In the genomic region with DNA sequence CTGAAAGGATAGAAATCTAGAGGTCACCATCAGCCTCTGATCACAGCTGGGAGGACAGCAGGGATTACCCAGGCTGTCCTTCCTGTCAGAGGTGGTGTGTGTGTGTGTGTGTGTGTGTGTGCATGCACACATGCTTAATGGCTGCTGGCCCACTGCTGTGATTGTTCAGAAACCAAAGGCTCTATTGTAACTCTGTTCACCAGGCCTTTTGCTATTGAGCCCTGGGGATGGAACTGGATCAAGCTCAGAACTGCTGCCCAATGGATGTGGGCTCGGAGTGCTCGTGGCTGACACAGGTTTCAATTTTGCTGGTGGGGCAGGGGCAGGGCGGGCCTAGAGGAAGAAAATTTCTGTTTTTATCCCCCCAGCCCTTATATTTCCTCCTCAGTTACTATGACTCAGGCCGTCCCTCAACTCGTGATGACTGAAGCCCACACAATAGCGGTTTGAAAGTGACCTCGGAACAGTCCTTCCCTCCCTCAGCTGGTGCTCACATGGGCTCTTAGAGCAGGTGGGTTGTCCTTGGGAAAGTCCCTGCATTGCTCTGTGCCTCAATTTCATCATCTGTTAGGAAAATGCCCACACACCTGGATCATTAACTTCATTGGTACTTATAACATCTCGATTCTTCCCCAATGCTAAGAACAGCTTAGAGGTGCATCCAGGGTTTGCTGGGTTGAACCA, we compare ENCODE assay signal across 14 cellular contexts.
DNase-seq lines count a peak whose midpoint lies in the region; ATAC-seq and TF ChIP-seq lines count a peak whose summit lies in the region.
"Had no signal": no experiment of that assay in that cellular context is flagged by ENCODE, and none has a peak within 500 bp of the region (broad histone marks: within the 10 kb centered on the region; RNA-seq: fewer than 3 reads in every experiment).

No MANE protein-coding gene starts in this region.

- in situ Hi-C loops in astrocyte of the cerebellum (cut with HindIII; ENCODE audit: low sequenced_read_pairs), result no loop called here

- POLR2A ChIA-PET in HEK293 (lab: Yijun Ruan, JAX), result no interaction called here

- ATAC-seq in HG03175 (IDR thresholded peaks at IDR 0.05; ENCODE audit: unreplicated experiment), result no peak
- ATAC-seq: activated T-helper 17 cell treated with anti-CD3 and anti-CD28 coated beads, Interleukin-2, amount 50 U/mL, for 72 hours; left ventricle myocardium superior had no signal

- H3K4me3 ChIP-seq in HEK293 (ENCODE audit: low read depth, low read length) (no peak overlapping the region), astrocyte of the cerebellum (ENCODE audit: low read depth, low read length) (no peak overlapping the region), ascending aorta (no peak overlapping the region)

- TF ChIP-seq CTCF in HEK293 (tag by site-specific recombination; IDR thresholded peaks at IDR 0.05) (no peak), astrocyte of the cerebellum (IDR thresholded peaks at IDR 0.05; ENCODE audit: low read depth, low read length, missing control alignments) (no peak), ascending aorta (IDR thresholded peaks at IDR 0.05) (no peak)

- H3K36me3 ChIP-seq in HEK293 (ENCODE audit: control insufficient read depth in 2 of 2, insufficient read depth in 1 of 2, low read length in 2 of 2) (no peaks in the 10 kb centered on the region), ascending aorta (no peaks in the 10 kb centered on the region)

- H3K4me1 ChIP-seq in HEK293 (ENCODE audit: control insufficient read depth, insufficient read depth, low read length) (no peaks in the 10 kb centered on the region), ascending aorta (peaks cover 0 to 2% of the 10 kb centered on the region in 2 donors)

- H3K27ac ChIP-seq in HEK293 (ENCODE audit: extremely low read depth, low read depth, low read length), result no peak overlapping the region
- H3K27ac ChIP-seq in ascending aorta, result no peak overlapping the region

- intact Hi-C loops in posterior cingulate gyrus (cut with DNase I), result no loop called here
- intact Hi-C loops in ascending aorta (cut with DNase I), result no loop called here

- no peaks in the 10 kb centered on the region for H3K27me3 ChIP-seq in ascending aorta

- peak; percentile 43 for DNase-seq in astrocyte of the cerebellum (ENCODE audit: low read depth)
- DNase-seq in glomerular visceral epithelial cell (ENCODE audit: extremely low spot score), result peak; percentile 92
- peak in 6 of 10 donors; percentile 29 to 88 (median 49) for DNase-seq in posterior cingulate gyrus
- DNase-seq in stimulated activated CD4-positive, alpha-beta T cell treated with anti-CD3 and anti-CD28 coated beads, Interleukin-4, amount 100 ng/mL, for 4 hours, result no peak
- no peak for DNase-seq in ascending aorta (ENCODE audit: low spot score in 2 of 2)
- no peak for DNase-seq in HUDEP-2 (lab: John Stamatoyannopoulos, UW; ENCODE audit: unreplicated experiment in 76 of 76)
- DNase-seq: activated CD4-positive, alpha-beta T cell treated with anti-CD3 and anti-CD28 coated beads for 1 hour; left ventricle myocardium superior; NCI-H1436; NCI-H748 treated with DMSO at 0.1 percent for 48 hours; stimulated activated CD4-positive, alpha-beta T cell treated with anti-CD3 and anti-CD28 coated beads, Interleukin-4, amount 100 ng/mL, for 24 hours had no signal

- H3K9me3 ChIP-seq in HEK293 (ENCODE audit: control insufficient read depth, insufficient read depth, low read depth, low read length), result no peaks in the 10 kb centered on the region
- no peaks in the 10 kb centered on the region for H3K9me3 ChIP-seq in ascending aorta

- CTCF ChIA-PET in HEK293 (lab: Yijun Ruan, JAX), result interaction anchor here (0.6 to 1.9 kb wide), 3 partner anchors 19 to 1611 kb away, joined by 4 to 11 read pairs (median 6); no protein-coding TSS in a partner anchor

TF ChIP-seq in HEK293, 187 proteins besides CTCF, POLR2A, EP300 and RAD21:
- TF ChIP-seq ZNF658 (tag by site-specific recombination; IDR thresholded peaks at IDR 0.05) (no peak), ZNF600 (tag by site-specific recombination; IDR thresholded peaks at IDR 0.05) (no peak), ZNF248 (tag by site-specific recombination; IDR thresholded peaks at IDR 0.05) (no peak), ZNF555 (tag by site-specific recombination; conservative IDR thresholded peaks at IDR 0.05) (no peak), MEIS1 (CRISPR knock-in tag; IDR thresholded peaks at IDR 0.05; ENCODE audit: borderline replicate concordance) (no peak), ZNF37A (tag by site-specific recombination; IDR thresholded peaks at IDR 0.05) (no peak)
- TF ChIP-seq, protein P1, sequence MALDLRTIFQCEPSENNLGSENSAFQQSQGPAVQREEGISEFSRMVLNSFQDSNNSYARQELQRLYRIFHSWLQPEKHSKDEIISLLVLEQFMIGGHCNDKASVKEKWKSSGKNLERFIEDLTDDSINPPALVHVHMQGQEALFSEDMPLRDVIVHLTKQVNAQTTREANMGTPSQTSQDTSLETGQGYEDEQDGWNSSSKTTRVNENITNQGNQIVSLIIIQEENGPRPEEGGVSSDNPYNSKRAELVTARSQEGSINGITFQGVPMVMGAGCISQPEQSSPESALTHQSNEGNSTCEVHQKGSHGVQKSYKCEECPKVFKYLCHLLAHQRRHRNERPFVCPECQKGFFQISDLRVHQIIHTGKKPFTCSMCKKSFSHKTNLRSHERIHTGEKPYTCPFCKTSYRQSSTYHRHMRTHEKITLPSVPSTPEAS (tag by site-specific recombination; IDR thresholded peaks at IDR 0.05), result peak; percentile 33; the same call in 1 of the 2 replicates

Comparison
In these comparisons a context has a peak if more than half of its experiments do, and no peak if none do; other contexts are left out.
1. DNase-seq: peak in astrocyte of the cerebellum (single experiment), glomerular visceral epithelial cell (single experiment) and posterior cingulate gyrus (6 of 10); none in stimulated activated CD4-positive, alpha-beta T cell treated with anti-CD3 and anti-CD28 coated beads, Interleukin-4, amount 100 ng/mL, for 4 hours (0 of 2), ascending aorta (0 of 2) and HUDEP-2 (0 of 76).